10 cellular contexts compared by ENCODE assay signal in the genomic region with DNA sequence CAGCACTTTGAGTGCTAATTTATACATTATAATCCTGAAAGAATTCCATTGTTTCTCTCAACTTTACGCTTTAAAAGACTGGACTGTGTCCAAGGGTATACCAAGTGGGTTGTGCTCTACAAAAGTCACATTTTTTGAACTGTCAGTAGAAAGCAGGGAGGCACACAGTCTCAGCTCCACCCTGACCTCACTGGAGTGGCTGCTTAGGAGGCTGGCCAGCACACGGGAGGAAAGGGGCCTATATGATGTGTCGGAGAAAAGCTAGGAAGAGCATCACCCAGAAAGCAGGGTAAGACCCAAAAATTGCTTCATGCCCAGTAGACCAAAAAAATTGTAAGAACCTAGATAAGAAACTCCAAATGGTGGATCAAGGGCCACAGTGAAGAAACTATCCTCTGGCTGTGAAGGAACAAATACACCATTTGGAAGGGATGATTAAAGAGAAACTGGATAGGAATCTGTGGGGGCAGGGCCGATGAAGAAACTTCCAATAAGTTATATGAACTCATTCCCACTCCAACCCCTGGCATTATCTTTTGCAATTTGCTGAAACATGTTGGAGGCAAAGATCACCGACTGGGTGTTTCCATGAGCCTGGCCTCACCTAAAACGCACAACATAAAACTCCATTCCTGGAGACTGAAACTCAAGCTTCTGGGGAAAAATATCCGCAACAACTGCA. TPM values are rescaled to one million over a fixed set of nuclear protein-coding genes. Genes with fewer than 3 reads are reported as not detected.
DNase-seq lines count a peak whose midpoint lies in the region; ATAC-seq and TF ChIP-seq lines count a peak whose summit lies in the region.
"Had no signal": no experiment of that assay in that cellular context is flagged by ENCODE, and none has a peak within 500 bp of the region (broad histone marks: within the 10 kb centered on the region; RNA-seq: fewer than 3 reads in every experiment).

No MANE protein-coding gene starts in this region.

- H3K9me3 ChIP-seq in heart left ventricle: no peaks in the 10 kb centered on the region
- no peaks in the 10 kb centered on the region for H3K9me3 ChIP-seq in upper lobe of right lung

- peaks cover 0 to 4% (median 0%) of the 10 kb centered on the region in 9 donors for H3K36me3 ChIP-seq in heart left ventricle
- no peaks in the 10 kb centered on the region for H3K36me3 ChIP-seq in upper lobe of right lung

- H3K27me3 Mint-ChIP-seq in MCF 10A (ENCODE audit: insufficient read depth, unreplicated experiment): no peaks in the 10 kb centered on the region

- peak overlapping the region; percentile 89 for H3K4me3 Mint-ChIP-seq in MCF 10A (ENCODE audit: unreplicated experiment)

- no peak for ATAC-seq in heart left ventricle
- ATAC-seq in Right ventricle myocardium inferior: no peak
- no peak for ATAC-seq in upper lobe of right lung
- no peak for ATAC-seq in HG02571 (IDR thresholded peaks at IDR 0.05; ENCODE audit: unreplicated experiment)

- no peaks in the 10 kb centered on the region for H3K27me3 ChIP-seq in heart left ventricle
- no peaks in the 10 kb centered on the region for H3K27me3 ChIP-seq in upper lobe of right lung

- 48 to 57% (median 48%) methylated on average over 7 of the region's 7 CpGs for WGBS in heart left ventricle, 4 donors

- CTCF ChIA-PET in MCF 10A (lab: Yijun Ruan, JAX): interaction anchor here (0.6 to 23.4 kb wide), 12 partner anchors 9 to 115 kb away, joined by 3 to 543 read pairs (median 4); no protein-coding TSS in a partner anchor

- intact Hi-C loops in heart left ventricle (cut with DNase I): loop anchor here in 4 of 10 donors (2.0 to 5.0 kb wide), 3 partner anchors 23 to 45 kb away; no protein-coding TSS in a partner anchor
- intact Hi-C loops in Right ventricle myocardium inferior (cut with DNase I): no loop called here
- intact Hi-C loops in MCF 10A (cut with micrococcal nuclease): loop anchor here (1.0 to 5.0 kb wide), 2 partner anchors 47 to 55 kb away; no protein-coding TSS in a partner anchor
- intact Hi-C loops in upper lobe of right lung (cut with DNase I): no loop called here

- peaks cover 40% of the 10 kb centered on the region for H3K36me3 Mint-ChIP-seq in MCF 10A (ENCODE audit: insufficient read depth, unreplicated experiment)

- peaks cover 62% of the 10 kb centered on the region for H3K4me1 Mint-ChIP-seq in MCF 10A (ENCODE audit: insufficient read depth, unreplicated experiment)

- H3K4me3 ChIP-seq in heart left ventricle (peak overlapping the region; percentile 28 to 97 (median 86)), upper lobe of right lung (peak overlapping the region; percentile 77)

- DNase-seq in heart left ventricle (no peak), Right ventricle myocardium inferior (ENCODE audit: missing footprints) (no peak), MCF 10A (ENCODE audit: unreplicated experiment) (no peak), lung microvascular endothelial cell (ENCODE audit: low read depth in 2 of 2) (peak; percentile 29 to 31), upper lobe of right lung (no peak), DMS 273 treated with DMSO at 0.1 percent for 48 hours (lab: John Stamatoyannopoulos, UW) (no peak), mesenteric fat pad (ENCODE audit: low spot score) (no peak)
- DNase-seq: activated CD8-positive, alpha-beta memory T cell treated with anti-CD3 and anti-CD28 coated beads for 24 hours; GDM1 had no signal

- TF ChIP-seq POLR2A in heart left ventricle (IDR thresholded peaks at IDR 0.05): no peak

- H3K9me3 Mint-ChIP-seq in MCF 10A (ENCODE audit: unreplicated experiment): no peaks in the 10 kb centered on the region

- peak overlapping the region in 11 of 12 donors; percentile 87 to 97 (median 93) for H3K27ac ChIP-seq in heart left ventricle
- peak overlapping the region; percentile 90 for H3K27ac ChIP-seq in upper lobe of right lung

- TSS peak; percentile 29 for BruUV-seq in MCF 10A (replicated peaks; lab: Mats Ljungman, UMichigan)

- H3K27ac Mint-ChIP-seq in MCF 10A (ENCODE audit: low read depth, unreplicated experiment): peak overlapping the region; percentile 96

- POLR2A ChIA-PET in MCF 10A (lab: Yijun Ruan, JAX): interaction anchor here (0.5 to 21.0 kb wide), 28 partner anchors 9 to 1758 kb away, joined by 3 to 1089 read pairs (median 6); a partner anchor contains a TSS

- H3K4me1 ChIP-seq in heart left ventricle (peaks cover 10 to 77% (median 58%) of the 10 kb centered on the region in 12 donors), upper lobe of right lung (peaks cover 59% of the 10 kb centered on the region)

- TF ChIP-seq CTCF in heart left ventricle (IDR thresholded peaks at IDR 0.05) (no peak), MCF 10A (IDR thresholded peaks at IDR 0.05; ENCODE audit: unreplicated experiment) (no peak), upper lobe of right lung (IDR thresholded peaks at IDR 0.05) (no peak)

RNA-seq across cellular contexts. Expression of a gene that starts 1.9 kb away (rescaled TPM):
- total RNA-seq in heart left ventricle: 100 to 1,000 TPM in 7 of 9 donors, 10 to 100 TPM in 2; 55.5 to 403 (median 156) TPM
- 100 to 1,000 TPM; 258 to 387 TPM for polyA plus RNA-seq in heart left ventricle
- total RNA-seq in Right ventricle myocardium inferior: 290 TPM
- total RNA-seq in MCF 10A (2022): 1,693 and 1,694 TPM in 2 replicates
- 127 and 147 TPM in 2 replicates for total RNA-seq in lung microvascular endothelial cell
- total RNA-seq in upper lobe of right lung: 643 TPM
- total RNA-seq in mesenteric fat pad: 650 TPM

RNA-seq across cellular contexts. Expression of a gene that starts 45.0 kb away (rescaled TPM):
- total RNA-seq in heart left ventricle (100 to 1,000 TPM in 4 of 9 donors, 10 to 100 TPM in 5; 44.9 to 368 (median 80.7) TPM), Right ventricle myocardium inferior (92.0 TPM), MCF 10A (2022) (1,562 and 1,998 TPM in 2 replicates), lung microvascular endothelial cell (4.8 and 18.7 TPM in 2 replicates), upper lobe of right lung (522 TPM), mesenteric fat pad (750 TPM)
- 100 to 1,000 TPM; 179 to 571 TPM for polyA plus RNA-seq in heart left ventricle

Comparison
In these comparisons a context has a peak if more than half of its experiments do, and no peak if none do; other contexts are left out.
1. DNase-seq: peak in lung microvascular endothelial cell (2 of 2); none in heart left ventricle (0 of 5), Right ventricle myocardium inferior (single experiment), MCF 10A (single experiment), upper lobe of right lung (single experiment), DMS 273 treated with DMSO at 0.1 percent for 48 hours (single experiment) and mesenteric fat pad (single experiment).